In the genomic region with DNA sequence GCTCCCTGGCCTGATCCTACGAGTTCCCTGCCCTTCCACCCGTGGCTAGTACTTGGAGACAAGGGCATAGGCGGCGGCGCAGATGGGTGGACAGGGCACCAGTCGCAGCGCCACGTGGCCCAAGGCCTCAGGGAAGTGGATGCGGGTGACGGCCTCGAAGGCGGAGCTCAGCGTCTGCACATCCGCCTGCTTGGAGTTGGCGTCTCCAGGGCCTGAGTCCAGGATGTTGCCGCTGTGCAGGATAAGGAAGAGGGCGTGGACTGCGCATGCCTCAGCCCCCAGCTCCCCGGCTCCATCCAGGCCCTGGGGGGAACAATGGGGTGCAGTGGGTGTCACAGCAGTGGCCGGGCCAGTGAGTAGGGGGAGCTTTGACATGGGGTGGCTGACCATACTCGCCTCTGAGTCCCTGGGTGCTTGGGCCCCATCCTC, we compare ENCODE assay signal across 23 cellular contexts. TPM values are rescaled to one million over a fixed set of nuclear protein-coding genes. Genes with fewer than 3 reads are reported as not detected.
DNase-seq lines count a peak whose midpoint lies in the region; ATAC-seq, FAIRE-seq and TF ChIP-seq lines count a peak whose summit lies in the region.
"Had no signal": no experiment of that assay in that cellular context is flagged by ENCODE, and none has a peak within 500 bp of the region (broad histone marks: within the 10 kb centered on the region; RNA-seq: fewer than 3 reads in every experiment).

No MANE protein-coding gene starts in this region.

- TF ChIP-seq EP300 in HepG2 (IDR thresholded peaks at IDR 0.05; ENCODE audit: low read depth in 2 of 2, low read length in 2 of 2) (no peak), HepG2 (CRISPR knock-in tag; IDR thresholded peaks at IDR 0.05; ENCODE audit: borderline replicate concordance) (no peak)

- ATAC-seq in right lobe of liver (peak; percentile 53 to 74 (median 58)), HepG2 (no peak), left lobe of liver (peak; percentile 38), GM21825 (IDR thresholded peaks at IDR 0.05; ENCODE audit: unreplicated experiment) (no peak)
- ATAC-seq: GM12878 had no signal

- H3K27me3 ChIP-seq in right lobe of liver (no peaks in the 10 kb centered on the region), HepG2 (ENCODE audit: control insufficient read depth in 1 of 2, insufficient read depth in 2 of 2, low read length in 2 of 2) (no peaks in the 10 kb centered on the region), A673 (replicated peaks; ENCODE audit: insufficient read depth, low read depth, low read length, poor library complexity) (no peaks in the 10 kb centered on the region)
- H3K27me3 ChIP-seq: Peyer's patch had no signal

- H3K4me3 Mint-ChIP-seq in chondrocyte (ENCODE audit: unreplicated experiment) (no peak overlapping the region), endothelial cell (ENCODE audit: unreplicated experiment) (no peak overlapping the region)
- H3K4me3 Mint-ChIP-seq: CD4-positive, CD25-positive, alpha-beta regulatory T cell had no signal

- no peaks in the 10 kb centered on the region for H4K20me1 ChIP-seq in HepG2 (ENCODE audit: insufficient read depth, low read length)

- no CpG with 5 or more reads among the region's 21 CpGs for WGBS in right lobe of liver (ENCODE audit: insufficient coverage, low coverage, low lambda C conversion rate, missing lambda C conversion rate)
- 92% methylated on average over 14 of the region's 21 CpGs for WGBS in HepG2 (ENCODE audit: low lambda C conversion rate)

- no peak overlapping the region for H3K4me3 ChIP-seq in right lobe of liver
- no peak overlapping the region for H3K4me3 ChIP-seq in HepG2 (replicated peaks in 1 of 3; ENCODE audit: insufficient read depth in 1 of 3, low read depth in 2 of 3, low read length in 3 of 3)
- H3K4me3 ChIP-seq in A673 (ENCODE audit: low read depth, low read length, poor library complexity, severe bottlenecking): no peak overlapping the region
- H3K4me3 ChIP-seq: GM12878, Peyer's patch had no signal

- POLR2A ChIA-PET in HepG2 (lab: Yijun Ruan, JAX): no interaction called here
- POLR2A ChIA-PET in A673 (lab: Charles Lee; ENCODE audit: low non-redundant PET): no interaction called here

- no peaks in the 10 kb centered on the region for H3K79me2 ChIP-seq in HepG2 (ENCODE audit: insufficient read depth, low read length)

- TF ChIP-seq CTCF in right lobe of liver (IDR thresholded peaks at IDR 0.05) (no peak), HepG2 (CRISPR knock-in tag; IDR thresholded peaks at IDR 0.05) (no peak), chondrocyte (IDR thresholded peaks at IDR 0.05) (no peak), A673 (conservative IDR thresholded peaks at IDR 0.05; ENCODE audit: low read depth, low read length) (no peak), endothelial cell (IDR thresholded peaks at IDR 0.05; ENCODE audit: unreplicated experiment) (no peak)

- no peaks in the 10 kb centered on the region for H3K4me1 ChIP-seq in right lobe of liver
- peaks cover 1% of the 10 kb centered on the region; the same call in 1 of the 2 replicates for H3K4me1 ChIP-seq in HepG2 (ENCODE audit: insufficient read depth, low read length)
- peaks cover 13% of the 10 kb centered on the region for H3K4me1 ChIP-seq in A673 (ENCODE audit: insufficient read depth, low read length, poor library complexity, severe bottlenecking)

- H3K27ac ChIP-seq in right lobe of liver: no peak overlapping the region
- no peak overlapping the region for H3K27ac ChIP-seq in HepG2 (ENCODE audit: extremely low read length, insufficient read depth, low read length)
- no peak overlapping the region for H3K27ac ChIP-seq in A673 (ENCODE audit: low read depth, low read length, poor library complexity, severe bottlenecking)
- H3K27ac ChIP-seq: Peyer's patch had no signal

- H3K36me3 ChIP-seq in right lobe of liver: peaks cover 0 to 2% (median 0%) of the 10 kb centered on the region in 4 donors
- no peaks in the 10 kb centered on the region; a peak in 2 of 5 replicates for H3K36me3 ChIP-seq in HepG2 (replicated peaks in 1 of 2; ENCODE audit: control insufficient read depth in 1 of 2, insufficient read depth in 2 of 2, low read length in 2 of 2)
- H3K36me3 ChIP-seq in A673 (ENCODE audit: insufficient read depth, low read length, poor library complexity, severe bottlenecking): peaks cover 16% of the 10 kb centered on the region

- H3K9me3 ChIP-seq in right lobe of liver (no peaks in the 10 kb centered on the region), HepG2 (ENCODE audit: low read length) (no peaks in the 10 kb centered on the region), A673 (ENCODE audit: low read depth, low read length, poor library complexity, severe bottlenecking) (no peaks in the 10 kb centered on the region)
- H3K9me3 ChIP-seq: Peyer's patch had no signal

- BruUV-seq in HepG2 (replicated peaks; lab: Mats Ljungman, UMichigan): no TSS peak
- no TSS peak for BruUV-seq in A673 (replicated peaks; lab: Mats Ljungman, UMichigan)

- no peaks in the 10 kb centered on the region for H3K27me3 Mint-ChIP-seq in chondrocyte (ENCODE audit: low read depth)
- H3K27me3 Mint-ChIP-seq in endothelial cell (ENCODE audit: unreplicated experiment): peaks cover 5% of the 10 kb centered on the region
- H3K27me3 Mint-ChIP-seq: CD4-positive, CD25-positive, alpha-beta regulatory T cell had no signal

- no peak overlapping the region for H3K9ac ChIP-seq in HepG2 (ENCODE audit: insufficient read depth, low read depth, low read length)

- DNase-seq in right lobe of liver (peak in 1 of 3 donors; percentile 63), HepG2 (ENCODE audit: low spot score) (no peak), chondrocyte (ENCODE audit: low spot score) (peak; percentile 93), left lobe of liver (ENCODE audit: low spot score) (no peak), A673 (ENCODE audit: low spot score) (no peak), endothelial cell (ENCODE audit: low spot score) (no peak)
- DNase-seq: CD4-positive, CD25-positive, alpha-beta regulatory T cell; DMS79; KBM-7; MM.1S; NCI-H1092; NCI-H1436 treated with DMSO at 0.1 percent for 48 hours; NCI-H2029; NCI-H2171; NCI-H524 treated with DMSO at 0.1 percent for 48 hours; NCI-H82; Peyer's patch; SHP77 had no signal

- intact Hi-C loops in right lobe of liver (cut with DNase I): no loop called here
- intact Hi-C loops in HepG2 (cut with micrococcal nuclease; ENCODE audit: unreplicated experiment): no loop called here
- intact Hi-C loops in A673 (cut with micrococcal nuclease; ENCODE audit: unreplicated experiment): no loop called here

- no peak for TF ChIP-seq RAD21 in HepG2 (CRISPR knock-in tag; IDR thresholded peaks at IDR 0.05)

- in situ Hi-C loops in HepG2 (cut with HindIII; ENCODE audit: extremely low pct_ligation_motif_present, low pct_unique_long_range_greater_than_20kb): no loop called here

- no peak overlapping the region for H3K4me2 ChIP-seq in HepG2 (ENCODE audit: low read depth, low read length)

- no peaks in the 10 kb centered on the region for H3K9me3 Mint-ChIP-seq in chondrocyte (ENCODE audit: low read depth)
- H3K9me3 Mint-ChIP-seq in endothelial cell (ENCODE audit: unreplicated experiment): no peaks in the 10 kb centered on the region
- H3K9me3 Mint-ChIP-seq: CD4-positive, CD25-positive, alpha-beta regulatory T cell had no signal

- H3K36me3 Mint-ChIP-seq in chondrocyte (ENCODE audit: low read depth) (peaks cover 8% of the 10 kb centered on the region), endothelial cell (ENCODE audit: low read depth, unreplicated experiment) (peaks cover 11% of the 10 kb centered on the region)

- no peak for FAIRE-seq in HepG2 (lab: Jason Lieb, UNC)
- FAIRE-seq: GM12878, H54 had no signal

- CTCF ChIA-PET in HepG2 (lab: Yijun Ruan, JAX; ENCODE audit: low intra/inter-chr PET ratio, low total read pairs) (no interaction called here), A673 (lab: Charles Lee) (no interaction called here)

- H2AFZ ChIP-seq in HepG2 (ENCODE audit: low read length): no peak overlapping the region

- H3K4me1 Mint-ChIP-seq in chondrocyte (ENCODE audit: low read depth) (peaks cover 6% of the 10 kb centered on the region), endothelial cell (ENCODE audit: unreplicated experiment) (peaks cover 3% of the 10 kb centered on the region)

- H3K27ac Mint-ChIP-seq in chondrocyte (ENCODE audit: unreplicated experiment) (no peak overlapping the region), endothelial cell (ENCODE audit: unreplicated experiment) (no peak overlapping the region)
- H3K27ac Mint-ChIP-seq: CD4-positive, CD25-positive, alpha-beta regulatory T cell had no signal

- no peak for TF ChIP-seq POLR2A in right lobe of liver (IDR thresholded peaks at IDR 0.05)
- no peak for TF ChIP-seq POLR2A in HepG2 (IDR thresholded peaks at IDR 0.05; ENCODE audit: insufficient read depth in 1 of 2, low read depth in 2 of 2, low read length in 2 of 2)

RNA-seq across cellular contexts. Expression of a gene that starts 6.6 kb away (rescaled TPM):
- total RNA-seq in right lobe of liver (10 to 100 TPM in 4 of 6 experiments, 1 to 10 TPM in 2; 8.6 to 21.3 (median 15.0) TPM), HepG2 (2016; rRNA removed; fragmentation: Illumina TruSeq; extraction: Trizol) (7.7 and 8.5 TPM in 2 replicates), chondrocyte (39.8 to 44.7 TPM (median 40.5 TPM) in 3 replicates), left lobe of liver (19.2 TPM), A673 (2021) (55.9 and 60.9 TPM in 2 replicates), endothelial cell (ENCODE audit: unreplicated experiment) (11.5 TPM)
- 2.1 and 3.4 TPM in 2 replicates for total RNA-seq in HepG2 (2016; cell fraction: cytosol; rRNA removed; fragmentation: Illumina TruSeq; extraction: Trizol; ENCODE audit: low read depth)
- total RNA-seq in HepG2 (2016; cell fraction: insoluble cytoplasmic fraction; rRNA removed; fragmentation: Illumina TruSeq; extraction: Trizol): 6.0 and 8.5 TPM in 2 replicates
- 8.3 and 9.9 TPM in 2 replicates for total RNA-seq in HepG2 (2016; cell fraction: membrane; rRNA removed; fragmentation: Illumina TruSeq; extraction: Trizol)
- 7.3 and 8.9 TPM in 2 replicates for total RNA-seq in HepG2 (2016; cell fraction: nucleus; rRNA removed; fragmentation: Illumina TruSeq; extraction: Trizol)
- 8.2 and 9.4 TPM in 2 replicates for polyA plus RNA-seq in HepG2 (2011; rRNA removed)
- 5.2 and 10.7 TPM in 2 replicates for polyA plus RNA-seq in HepG2 (2011; cell fraction: cytosol; rRNA removed)
- 38.2 and 58.0 TPM in 2 replicates for polyA plus RNA-seq in HepG2 (2011; cell fraction: nucleus; rRNA removed)
- 4.4 and 9.1 TPM in 2 replicates for polyA plus RNA-seq in HepG2 (2012)
- polyA plus RNA-seq in HepG2 (2016; cell fraction: cytosol; fragmentation: Illumina TruSeq; extraction: Trizol; ENCODE audit: low read depth): 3.2 and 3.6 TPM in 2 replicates
- 5.6 and 8.6 TPM in 2 replicates for polyA plus RNA-seq in HepG2 (2016; cell fraction: insoluble cytoplasmic fraction; fragmentation: Illumina TruSeq; extraction: Trizol; ENCODE audit: low read depth)
- 7.7 and 8.1 TPM in 2 replicates for polyA plus RNA-seq in HepG2 (2016; cell fraction: membrane; fragmentation: Illumina TruSeq; extraction: Trizol; ENCODE audit: low read depth)
- 19.9 and 22.6 TPM in 2 replicates for polyA plus RNA-seq in HepG2 (2016; cell fraction: nucleus; fragmentation: Illumina TruSeq; extraction: Trizol; ENCODE audit: insufficient read depth, low read depth)
- polyA minus RNA-seq in HepG2 (2011; rRNA and poly(A)+ RNA removed; ENCODE audit: low replicate concordance): 29.1 and 72.8 TPM in 2 replicates
- polyA minus RNA-seq in HepG2 (2011; cell fraction: cytosol; rRNA and poly(A)+ RNA removed): 10.6 and 11.6 TPM in 2 replicates
- polyA minus RNA-seq in HepG2 (2011; cell fraction: nucleus; rRNA and poly(A)+ RNA removed): 6.8 and 9.1 TPM in 2 replicates

RNA-seq across cellular contexts. Expression of a gene that starts 9.4 kb away (rescaled TPM):
- total RNA-seq in right lobe of liver (10 to 100 TPM; 45.2 to 74.9 (median 55.7) TPM), HepG2 (2016; rRNA removed; fragmentation: Illumina TruSeq; extraction: Trizol) (19.7 and 23.2 TPM in 2 replicates), chondrocyte (27.5 to 42.5 TPM (median 36.6 TPM) in 3 replicates), left lobe of liver (67.4 TPM), A673 (2021) (48.1 and 51.3 TPM in 2 replicates), endothelial cell (ENCODE audit: unreplicated experiment) (27.8 TPM)
- 18.4 and 24.3 TPM in 2 replicates for total RNA-seq in HepG2 (2016; cell fraction: cytosol; rRNA removed; fragmentation: Illumina TruSeq; extraction: Trizol; ENCODE audit: low read depth)
- total RNA-seq in HepG2 (2016; cell fraction: insoluble cytoplasmic fraction; rRNA removed; fragmentation: Illumina TruSeq; extraction: Trizol): 14.9 and 23.0 TPM in 2 replicates
- total RNA-seq in HepG2 (2016; cell fraction: membrane; rRNA removed; fragmentation: Illumina TruSeq; extraction: Trizol): 24.4 and 32.7 TPM in 2 replicates
- 16.1 and 17.6 TPM in 2 replicates for total RNA-seq in HepG2 (2016; cell fraction: nucleus; rRNA removed; fragmentation: Illumina TruSeq; extraction: Trizol)
- polyA plus RNA-seq in HepG2 (2011; rRNA removed): 15.0 and 15.2 TPM in 2 replicates
- polyA plus RNA-seq in HepG2 (2011; cell fraction: cytosol; rRNA removed): 13.5 and 23.6 TPM in 2 replicates
- polyA plus RNA-seq in HepG2 (2011; cell fraction: nucleus; rRNA removed): 32.3 and 35.7 TPM in 2 replicates
- 11.0 and 19.0 TPM in 2 replicates for polyA plus RNA-seq in HepG2 (2012)
- polyA plus RNA-seq in HepG2 (2016; cell fraction: cytosol; fragmentation: Illumina TruSeq; extraction: Trizol; ENCODE audit: low read depth): 34.7 and 53.1 TPM in 2 replicates
- 31.6 and 43.1 TPM in 2 replicates for polyA plus RNA-seq in HepG2 (2016; cell fraction: insoluble cytoplasmic fraction; fragmentation: Illumina TruSeq; extraction: Trizol; ENCODE audit: low read depth)
- polyA plus RNA-seq in HepG2 (2016; cell fraction: membrane; fragmentation: Illumina TruSeq; extraction: Trizol; ENCODE audit: low read depth): 52.5 and 57.8 TPM in 2 replicates
- 45.1 and 46.7 TPM in 2 replicates for polyA plus RNA-seq in HepG2 (2016; cell fraction: nucleus; fragmentation: Illumina TruSeq; extraction: Trizol; ENCODE audit: insufficient read depth, low read depth)
- 16.8 and 42.0 TPM in 2 replicates for polyA minus RNA-seq in HepG2 (2011; rRNA and poly(A)+ RNA removed; ENCODE audit: low replicate concordance)
- 13.8 and 17.6 TPM in 2 replicates for polyA minus RNA-seq in HepG2 (2011; cell fraction: cytosol; rRNA and poly(A)+ RNA removed)
- polyA minus RNA-seq in HepG2 (2011; cell fraction: nucleus; rRNA and poly(A)+ RNA removed): 10.1 and 16.6 TPM in 2 replicates

RNA-seq across cellular contexts. Expression of a gene that starts 15.7 kb away (rescaled TPM):
- 10 to 100 TPM; 20.8 to 33.9 (median 25.7) TPM for total RNA-seq in right lobe of liver
- total RNA-seq in HepG2 (2016; rRNA removed; fragmentation: Illumina TruSeq; extraction: Trizol): 51.8 and 54.7 TPM in 2 replicates
- 29.3 and 29.9 TPM in 2 replicates for total RNA-seq in HepG2 (2016; cell fraction: cytosol; rRNA removed; fragmentation: Illumina TruSeq; extraction: Trizol; ENCODE audit: low read depth)
- total RNA-seq in HepG2 (2016; cell fraction: insoluble cytoplasmic fraction; rRNA removed; fragmentation: Illumina TruSeq; extraction: Trizol): 49.6 and 51.5 TPM in 2 replicates
- total RNA-seq in HepG2 (2016; cell fraction: membrane; rRNA removed; fragmentation: Illumina TruSeq; extraction: Trizol): 34.6 and 35.9 TPM in 2 replicates
- total RNA-seq in HepG2 (2016; cell fraction: nucleus; rRNA removed; fragmentation: Illumina TruSeq; extraction: Trizol): 23.8 and 25.0 TPM in 2 replicates
- 110 and 113 TPM in 2 replicates for polyA plus RNA-seq in HepG2 (2011; rRNA removed)
- polyA plus RNA-seq in HepG2 (2011; cell fraction: cytosol; rRNA removed): 108 and 172 TPM in 2 replicates
- 78.7 and 80.7 TPM in 2 replicates for polyA plus RNA-seq in HepG2 (2011; cell fraction: nucleus; rRNA removed)
- 58.6 and 77.3 TPM in 2 replicates for polyA plus RNA-seq in HepG2 (2012)
- 24.7 and 25.0 TPM in 2 replicates for polyA plus RNA-seq in HepG2 (2016; cell fraction: cytosol; fragmentation: Illumina TruSeq; extraction: Trizol; ENCODE audit: low read depth)
- 54.4 and 55.2 TPM in 2 replicates for polyA plus RNA-seq in HepG2 (2016; cell fraction: insoluble cytoplasmic fraction; fragmentation: Illumina TruSeq; extraction: Trizol; ENCODE audit: low read depth)
- 28.2 and 32.3 TPM in 2 replicates for polyA plus RNA-seq in HepG2 (2016; cell fraction: membrane; fragmentation: Illumina TruSeq; extraction: Trizol; ENCODE audit: low read depth)
- 38.0 and 39.2 TPM in 2 replicates for polyA plus RNA-seq in HepG2 (2016; cell fraction: nucleus; fragmentation: Illumina TruSeq; extraction: Trizol; ENCODE audit: insufficient read depth, low read depth)
- 79.5 and 121 TPM in 2 replicates for polyA minus RNA-seq in HepG2 (2011; rRNA and poly(A)+ RNA removed; ENCODE audit: low replicate concordance)
- polyA minus RNA-seq in HepG2 (2011; cell fraction: cytosol; rRNA and poly(A)+ RNA removed): 35.7 and 42.3 TPM in 2 replicates
- polyA minus RNA-seq in HepG2 (2011; cell fraction: nucleus; rRNA and poly(A)+ RNA removed): 23.3 and 30.8 TPM in 2 replicates
- total RNA-seq in chondrocyte: 53.6 to 58.8 TPM (median 54.3 TPM) in 3 replicates
- 26.3 TPM for total RNA-seq in left lobe of liver
- total RNA-seq in A673 (2021): 66.0 and 77.9 TPM in 2 replicates
- total RNA-seq in endothelial cell (ENCODE audit: unreplicated experiment): 32.9 TPM

RNA-seq across cellular contexts. Expression of a gene that starts 24.7 kb away (rescaled TPM):
- total RNA-seq in right lobe of liver: not detected
- total RNA-seq in HepG2 (2016; rRNA removed; fragmentation: Illumina TruSeq; extraction: Trizol): not detected in 2 replicates
- not detected in 2 replicates for total RNA-seq in HepG2 (2016; cell fraction: cytosol; rRNA removed; fragmentation: Illumina TruSeq; extraction: Trizol; ENCODE audit: low read depth)
- not detected in 2 replicates for total RNA-seq in HepG2 (2016; cell fraction: insoluble cytoplasmic fraction; rRNA removed; fragmentation: Illumina TruSeq; extraction: Trizol)
- total RNA-seq in HepG2 (2016; cell fraction: membrane; rRNA removed; fragmentation: Illumina TruSeq; extraction: Trizol): not detected in 2 replicates
- total RNA-seq in HepG2 (2016; cell fraction: nucleus; rRNA removed; fragmentation: Illumina TruSeq; extraction: Trizol): not detected in 2 replicates
- polyA plus RNA-seq in HepG2 (2011; rRNA removed): not detected in 2 replicates
- not detected in 2 replicates for polyA plus RNA-seq in HepG2 (2011; cell fraction: cytosol; rRNA removed)
- not detected in 2 replicates for polyA plus RNA-seq in HepG2 (2011; cell fraction: nucleus; rRNA removed)
- polyA plus RNA-seq in HepG2 (2012): not detected in 2 replicates
- not detected in 2 replicates for polyA plus RNA-seq in HepG2 (2016; cell fraction: cytosol; fragmentation: Illumina TruSeq; extraction: Trizol; ENCODE audit: low read depth)
- polyA plus RNA-seq in HepG2 (2016; cell fraction: insoluble cytoplasmic fraction; fragmentation: Illumina TruSeq; extraction: Trizol; ENCODE audit: low read depth): not detected in 2 replicates
- not detected in 2 replicates for polyA plus RNA-seq in HepG2 (2016; cell fraction: membrane; fragmentation: Illumina TruSeq; extraction: Trizol; ENCODE audit: low read depth)
- not detected in 2 replicates for polyA plus RNA-seq in HepG2 (2016; cell fraction: nucleus; fragmentation: Illumina TruSeq; extraction: Trizol; ENCODE audit: insufficient read depth, low read depth)
- polyA minus RNA-seq in HepG2 (2011; rRNA and poly(A)+ RNA removed; ENCODE audit: low replicate concordance): not detected in 2 replicates
- polyA minus RNA-seq in HepG2 (2011; cell fraction: cytosol; rRNA and poly(A)+ RNA removed): not detected in 2 replicates
- polyA minus RNA-seq in HepG2 (2011; cell fraction: nucleus; rRNA and poly(A)+ RNA removed): not detected in 2 replicates
- not detected in 3 replicates for total RNA-seq in chondrocyte
- total RNA-seq in left lobe of liver: not detected
- total RNA-seq in A673 (2021): not detected in 2 replicates
- total RNA-seq in endothelial cell (ENCODE audit: unreplicated experiment): not detected
- total RNA-seq: CD4-positive, CD25-positive, alpha-beta regulatory T cell; GM12878; OCI-LY7; Peyer's patch had no signal
- polyA plus RNA-seq: BJ; CD4-positive, CD25-positive, alpha-beta regulatory T cell; GM12878 had no signal

RNA-seq across cellular contexts. Expression of a gene that starts 29.5 kb away (rescaled TPM):
- total RNA-seq in right lobe of liver (100 to 1,000 TPM in 2 of 6 experiments, 10 to 100 TPM in 4; 29.1 to 133 (median 40.9) TPM), HepG2 (2016; rRNA removed; fragmentation: Illumina TruSeq; extraction: Trizol) (5.1 and 6.9 TPM in 2 replicates), chondrocyte (50.9 to 62.4 TPM (median 57.1 TPM) in 3 replicates), left lobe of liver (38.9 TPM), A673 (2021) (36.0 and 40.3 TPM in 2 replicates), endothelial cell (ENCODE audit: unreplicated experiment) (47.4 TPM)
- total RNA-seq in HepG2 (2016; cell fraction: cytosol; rRNA removed; fragmentation: Illumina TruSeq; extraction: Trizol; ENCODE audit: low read depth): 19.7 and 21.6 TPM in 2 replicates
- total RNA-seq in HepG2 (2016; cell fraction: insoluble cytoplasmic fraction; rRNA removed; fragmentation: Illumina TruSeq; extraction: Trizol): 3.5 and 6.0 TPM in 2 replicates
- 16.8 and 19.3 TPM in 2 replicates for total RNA-seq in HepG2 (2016; cell fraction: membrane; rRNA removed; fragmentation: Illumina TruSeq; extraction: Trizol)
- 5.3 and 5.6 TPM in 2 replicates for total RNA-seq in HepG2 (2016; cell fraction: nucleus; rRNA removed; fragmentation: Illumina TruSeq; extraction: Trizol)
- polyA plus RNA-seq in HepG2 (2011; rRNA removed): 26.9 and 36.5 TPM in 2 replicates
- 56.6 and 72.3 TPM in 2 replicates for polyA plus RNA-seq in HepG2 (2011; cell fraction: cytosol; rRNA removed)
- 67.1 and 76.3 TPM in 2 replicates for polyA plus RNA-seq in HepG2 (2011; cell fraction: nucleus; rRNA removed)
- polyA plus RNA-seq in HepG2 (2012): 21.5 and 23.1 TPM in 2 replicates
- 118 and 120 TPM in 2 replicates for polyA plus RNA-seq in HepG2 (2016; cell fraction: cytosol; fragmentation: Illumina TruSeq; extraction: Trizol; ENCODE audit: low read depth)
- polyA plus RNA-seq in HepG2 (2016; cell fraction: insoluble cytoplasmic fraction; fragmentation: Illumina TruSeq; extraction: Trizol; ENCODE audit: low read depth): 17.4 and 19.8 TPM in 2 replicates
- 70.1 and 76.5 TPM in 2 replicates for polyA plus RNA-seq in HepG2 (2016; cell fraction: membrane; fragmentation: Illumina TruSeq; extraction: Trizol; ENCODE audit: low read depth)
- 24.6 and 30.7 TPM in 2 replicates for polyA plus RNA-seq in HepG2 (2016; cell fraction: nucleus; fragmentation: Illumina TruSeq; extraction: Trizol; ENCODE audit: insufficient read depth, low read depth)
- polyA minus RNA-seq in HepG2 (2011; rRNA and poly(A)+ RNA removed; ENCODE audit: low replicate concordance): 6.6 and 13.2 TPM in 2 replicates
- polyA minus RNA-seq in HepG2 (2011; cell fraction: cytosol; rRNA and poly(A)+ RNA removed): 5.4 and 6.5 TPM in 2 replicates
- 7.3 and 8.6 TPM in 2 replicates for polyA minus RNA-seq in HepG2 (2011; cell fraction: nucleus; rRNA and poly(A)+ RNA removed)

Comparison
In these comparisons a context has a peak if more than half of its experiments do, and no peak if none do; other contexts are left out.
1. ATAC-seq: peak in right lobe of liver (4 of 4) and left lobe of liver (single experiment); none in HepG2 (single experiment) and GM21825 (single experiment).